In the genomic region with DNA sequence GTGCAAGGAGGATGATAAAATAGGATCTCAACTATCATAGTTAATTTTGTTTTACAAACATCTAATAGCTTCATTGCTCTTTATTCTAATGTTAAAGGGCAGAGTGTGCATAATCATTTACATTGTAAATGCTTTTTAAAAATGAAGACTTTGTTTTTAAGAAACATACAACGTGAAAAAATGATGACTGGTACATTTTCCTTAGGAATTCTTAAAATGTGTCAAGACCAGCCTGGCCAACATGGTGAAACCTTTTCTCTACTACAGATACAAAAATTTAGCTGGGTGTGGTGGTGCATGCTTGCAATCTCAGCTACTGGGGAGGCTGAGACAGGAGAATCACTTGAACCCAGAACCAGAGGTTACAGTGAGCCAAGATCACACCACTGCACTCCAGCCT, we compare ENCODE assay signal across 34 cellular contexts.
"Had no signal": no experiment of that assay in that cellular context is flagged by ENCODE, and none has a peak within 500 bp of the region (broad histone marks: within the 10 kb centered on the region; RNA-seq: fewer than 3 reads in every experiment).

No MANE protein-coding gene starts in this region.

- H3K4me1 ChIP-seq: adrenal gland, breast epithelium, colonic mucosa had no signal

- H3K27me3 Mint-ChIP-seq: activated naive CD4-positive, alpha-beta T cell treated with anti-CD3 and anti-CD28 coated beads, Interleukin-2, amount 50 U/mL, for 24 hours; activated naive CD8-positive, alpha-beta T cell treated with anti-CD3 and anti-CD28 coated beads, Interleukin-2, amount 50 U/mL, for 24 hours; brain; T-helper 17 cell had no signal

- H3K4me3 ChIP-seq: adrenal gland, breast epithelium, cardiac muscle cell, colonic mucosa had no signal

- H3K27me3 ChIP-seq: adrenal gland, breast epithelium, cardiac muscle cell, colonic mucosa had no signal

- H3K27ac Mint-ChIP-seq: activated B cell treated with CpG ODN at 0.5 μM for 24 hours; activated CD8-positive, alpha-beta T cell treated with anti-CD3 and anti-CD28 coated beads for 36 hours; activated naive CD4-positive, alpha-beta T cell treated with anti-CD3 and anti-CD28 coated beads for 36 hours; activated naive CD4-positive, alpha-beta T cell treated with anti-CD3 and anti-CD28 coated beads, Interleukin-2, amount 50 U/mL, for 24 hours; activated naive CD8-positive, alpha-beta T cell treated with anti-CD3 and anti-CD28 coated beads for 36 hours; activated naive CD8-positive, alpha-beta T cell treated with anti-CD3 and anti-CD28 coated beads, Interleukin-2, amount 50 U/mL, for 24 hours; activated T-helper 1 cell treated with anti-CD3 and anti-CD28 coated beads, Interleukin-12 subunit alpha, Interleukin-12 subunit beta, Interleukin-2, Interleukin-4 antibody, amounts not matched to agents 30 ng/mL and 10 ng/mL and 1 ng/mL, durations not matched to agents 14 hours and 24 hours and 36 hours; activated T-helper 2 cell treated with anti-CD3 and anti-CD28 coated beads, Interferon-gamma antibody, Interleukin-2, Interleukin-4, amounts not matched to agents 10 μg/mL and 5 μg/mL and 100 μg/mL, durations not matched to agents 14 hours and 24 hours and 36 hours; brain; endodermal cell; T-helper 17 cell; T-helper 2 cell treated with Interferon-gamma antibody and Interleukin-4, amounts not matched to agents 5 μg/mL and 100 μg/mL, for 36 hours had no signal

- H3K27ac ChIP-seq: adrenal gland, breast epithelium, cardiac muscle cell, colonic mucosa had no signal

- FAIRE-seq: frontal cortex had no signal

- H3K9me3 ChIP-seq: adrenal gland, breast epithelium, colonic mucosa had no signal

- H3K4me3 Mint-ChIP-seq: activated B cell treated with CpG ODN at 0.5 μM for 24 hours; activated CD8-positive, alpha-beta T cell treated with anti-CD3 and anti-CD28 coated beads for 36 hours; activated naive CD4-positive, alpha-beta T cell treated with anti-CD3 and anti-CD28 coated beads for 36 hours; activated naive CD4-positive, alpha-beta T cell treated with anti-CD3 and anti-CD28 coated beads, Interleukin-2, amount 50 U/mL, for 24 hours; activated naive CD8-positive, alpha-beta T cell treated with anti-CD3 and anti-CD28 coated beads for 36 hours; activated naive CD8-positive, alpha-beta T cell treated with anti-CD3 and anti-CD28 coated beads, Interleukin-2, amount 50 U/mL, for 24 hours; activated T-helper 1 cell treated with anti-CD3 and anti-CD28 coated beads, Interleukin-12 subunit alpha, Interleukin-12 subunit beta, Interleukin-2, Interleukin-4 antibody, amounts not matched to agents 30 ng/mL and 10 ng/mL and 1 ng/mL, durations not matched to agents 14 hours and 24 hours and 36 hours; brain; endodermal cell; T-helper 17 cell; T-helper 2 cell treated with Interferon-gamma antibody and Interleukin-4, amounts not matched to agents 5 μg/mL and 100 μg/mL, for 36 hours had no signal

- H3K36me3 Mint-ChIP-seq: activated naive CD4-positive, alpha-beta T cell treated with anti-CD3 and anti-CD28 coated beads, Interleukin-2, amount 50 U/mL, for 24 hours; activated naive CD8-positive, alpha-beta T cell treated with anti-CD3 and anti-CD28 coated beads for 36 hours had no signal

- ATAC-seq: activated CD4-positive, CD25-positive, alpha-beta regulatory T cell treated with anti-CD3 and anti-CD28 coated beads, Interleukin-2, amount 50 U/mL, for 24 hours; activated CD8-positive, alpha-beta T cell treated with anti-CD3 and anti-CD28 coated beads for 36 hours; activated naive CD8-positive, alpha-beta T cell treated with anti-CD3 and anti-CD28 coated beads, Interleukin-2, amount 50 U/mL, for 24 hours; esophagus mucosa; T-helper 17 cell had no signal

- H3K9me3 Mint-ChIP-seq: activated B cell treated with CpG ODN at 0.5 μM for 24 hours; activated CD8-positive, alpha-beta T cell treated with anti-CD3 and anti-CD28 coated beads for 36 hours; activated naive CD4-positive, alpha-beta T cell treated with anti-CD3 and anti-CD28 coated beads for 36 hours; activated naive CD4-positive, alpha-beta T cell treated with anti-CD3 and anti-CD28 coated beads, Interleukin-2, amount 50 U/mL, for 24 hours; activated naive CD8-positive, alpha-beta T cell treated with anti-CD3 and anti-CD28 coated beads for 36 hours; activated naive CD8-positive, alpha-beta T cell treated with anti-CD3 and anti-CD28 coated beads, Interleukin-2, amount 50 U/mL, for 24 hours; activated T-helper 1 cell treated with anti-CD3 and anti-CD28 coated beads, Interleukin-12 subunit alpha, Interleukin-12 subunit beta, Interleukin-2, Interleukin-4 antibody, amounts not matched to agents 30 ng/mL and 10 ng/mL and 1 ng/mL, durations not matched to agents 14 hours and 24 hours and 36 hours; activated T-helper 2 cell treated with anti-CD3 and anti-CD28 coated beads, Interferon-gamma antibody, Interleukin-2, Interleukin-4, amounts not matched to agents 10 μg/mL and 5 μg/mL and 100 μg/mL, durations not matched to agents 14 hours and 24 hours and 36 hours; brain; endodermal cell; T-helper 2 cell treated with Interferon-gamma antibody and Interleukin-4, amounts not matched to agents 5 μg/mL and 100 μg/mL, for 36 hours had no signal

- DNase-seq: activated B cell treated with CpG ODN at 0.5 μM for 24 hours; activated CD4-positive, alpha-beta T cell treated with anti-CD3 and anti-CD28 coated beads for 48 hours; activated CD4-positive, alpha-beta T cell treated with anti-CD3 and anti-CD28 coated beads, Interleukin-2, amount 50 U/mL, for 1 hour; activated CD4-positive, alpha-beta T cell treated with anti-CD3 and anti-CD28 coated beads, Interleukin-2, amount 50 U/mL, for 48 hours; activated CD8-positive, alpha-beta memory T cell treated with anti-CD3 and anti-CD28 coated beads for 24 hours; activated CD8-positive, alpha-beta T cell treated with anti-CD3 and anti-CD28 coated beads for 36 hours; activated effector memory CD4-positive, alpha-beta T cell treated with anti-CD3 and anti-CD28 coated beads, Interleukin-2, amount 50 U/mL, for 16 hours; activated naive CD4-positive, alpha-beta T cell treated with anti-CD3 and anti-CD28 coated beads for 36 hours; activated naive CD8-positive, alpha-beta T cell treated with anti-CD3 and anti-CD28 coated beads for 36 hours; activated naive CD8-positive, alpha-beta T cell treated with anti-CD3 and anti-CD28 coated beads, Interleukin-2, amount 50 U/mL, for 24 hours; activated T-cell treated with anti-CD3 and anti-CD28 coated beads, Interleukin-2, amount 50 U/mL, for 48 hours; adrenal gland; amygdala; aorta; central memory CD4-positive, alpha-beta T cell; cerebellar nuclear complex; colonic mucosa; effector memory CD4-positive, alpha-beta T cell; endodermal cell; foreskin fibroblast; head of caudate nucleus; T-helper 17 cell; T1000 had no signal

- H3K36me3 ChIP-seq: adrenal gland, breast epithelium, cardiac muscle cell, colonic mucosa, WERI-Rb-1 had no signal

- H3K4me1 Mint-ChIP-seq: activated B cell treated with CpG ODN at 0.5 μM for 24 hours; activated naive CD4-positive, alpha-beta T cell treated with anti-CD3 and anti-CD28 coated beads, Interleukin-2, amount 50 U/mL, for 24 hours; activated naive CD8-positive, alpha-beta T cell treated with anti-CD3 and anti-CD28 coated beads for 36 hours; activated naive CD8-positive, alpha-beta T cell treated with anti-CD3 and anti-CD28 coated beads, Interleukin-2, amount 50 U/mL, for 24 hours; endodermal cell; T-helper 17 cell had no signal
